Comparison of ENCODE assay signal across 10 cellular contexts in genomic region chr2:202317080-202317859, GRCh38. TPM values are rescaled to one million over a fixed set of nuclear protein-coding genes. Genes with fewer than 3 reads are reported as not detected.
DNase-seq lines count a peak whose midpoint lies in the region; ATAC-seq, FAIRE-seq and TF ChIP-seq lines count a peak whose summit lies in the region.
"Had no signal": no experiment of that assay in that cellular context is flagged by ENCODE, and none has a peak within 500 bp of the region (broad histone marks: within the 10 kb centered on the region; RNA-seq: fewer than 3 reads in every experiment).

No MANE protein-coding gene starts in this region.

- no peak for TF ChIP-seq POLR2A in erythroblast (IDR thresholded peaks at IDR 0.05; ENCODE audit: low read length)

- H3K4me1 ChIP-seq in astrocyte (ENCODE audit: insufficient read depth, low read length) = peaks cover 13% of the 10 kb centered on the region
- peaks cover 5 to 23% of the 10 kb centered on the region in 2 donors for H3K4me1 ChIP-seq in thoracic aorta (ENCODE audit: control insufficient read depth in 1 of 2, low read depth in 2 of 2)

- no peaks in the 10 kb centered on the region for H3K9me3 ChIP-seq in astrocyte (ENCODE audit: insufficient read depth, low read depth, low read length)
- H3K9me3 ChIP-seq in thoracic aorta = no peaks in the 10 kb centered on the region

- H3K27ac Mint-ChIP-seq in astrocyte (ENCODE audit: unreplicated experiment) = peak overlapping the region; percentile 4

- no peak overlapping the region for H3K4me3 ChIP-seq in astrocyte (ENCODE audit: insufficient read depth, low read depth, low read length)
- H3K4me3 ChIP-seq in thoracic aorta = no peak overlapping the region

- no peak overlapping the region for H3K4me3 Mint-ChIP-seq in astrocyte (ENCODE audit: unreplicated experiment)
- H3K4me3 Mint-ChIP-seq: neural crest cell had no signal

- H3K27ac ChIP-seq in astrocyte (ENCODE audit: low read depth, low read length) (no peak overlapping the region), thoracic aorta (peak overlapping the region in 1 of 2 donors; percentile 24)

- no peaks in the 10 kb centered on the region for H3K36me3 ChIP-seq in astrocyte (ENCODE audit: insufficient read depth, low read length)
- H3K36me3 ChIP-seq in thoracic aorta = peaks cover 5% of the 10 kb centered on the region

- peaks cover 7% of the 10 kb centered on the region for H4K20me1 ChIP-seq in astrocyte (ENCODE audit: insufficient read depth, low read length)

- peak; percentile 3 for DNase-seq in NCI-H1092 (lab: John Stamatoyannopoulos, UW)
- DNase-seq in NCI-H1092 treated with DMSO at 0.1 percent for 48 hours (lab: John Stamatoyannopoulos, UW) = no peak
- peak; percentile 93 for DNase-seq in astrocyte (ENCODE audit: low read depth)
- peak; percentile 47 for DNase-seq in inferior parietal cortex (ENCODE audit: extremely low spot score)
- DNase-seq in thoracic aorta (ENCODE audit: low spot score) = peak; percentile 11
- DNase-seq in activated T-cell treated with anti-CD3 and anti-CD28 coated beads for 4 hours = no peak
- no peak for DNase-seq in SK-N-DZ (ENCODE audit: low spot score)
- no peak for DNase-seq in erythroblast (lab: John Stamatoyannopoulos, UW)
- DNase-seq: 8988T had no signal

- H2AFZ ChIP-seq in astrocyte (ENCODE audit: low read depth, low read length) = no peak overlapping the region

- no peak for ATAC-seq in thoracic aorta (ENCODE audit: insufficient number of reproducible peaks, low FRiP score, low read depth)

- no peak overlapping the region for H3K9ac ChIP-seq in astrocyte (ENCODE audit: low read length)

- FAIRE-seq in astrocyte (lab: Jason Lieb, UNC) = no peak

- H3K9me3 Mint-ChIP-seq in astrocyte (ENCODE audit: unreplicated experiment) = no peaks in the 10 kb centered on the region
- H3K9me3 Mint-ChIP-seq: neural crest cell had no signal

- H3K79me2 ChIP-seq in astrocyte (ENCODE audit: insufficient read depth, low read length) = no peaks in the 10 kb centered on the region

- TF ChIP-seq CTCF in astrocyte (IDR thresholded peaks at IDR 0.05; ENCODE audit: insufficient read depth, low read depth, low read length) (no peak), thoracic aorta (IDR thresholded peaks at IDR 0.05) (no peak)

- H3K27me3 ChIP-seq in astrocyte (ENCODE audit: insufficient read depth, low read length) = no peaks in the 10 kb centered on the region
- no peaks in the 10 kb centered on the region for H3K27me3 ChIP-seq in thoracic aorta (replicated peaks; ENCODE audit: insufficient read depth)

- H3K27me3 Mint-ChIP-seq in astrocyte (ENCODE audit: low read depth, unreplicated experiment) = no peaks in the 10 kb centered on the region

- H3K4me1 Mint-ChIP-seq in astrocyte (ENCODE audit: low read depth, unreplicated experiment) = peaks cover 8% of the 10 kb centered on the region
- H3K4me1 Mint-ChIP-seq: neural crest cell had no signal

- no peaks in the 10 kb centered on the region for H3K36me3 Mint-ChIP-seq in astrocyte (ENCODE audit: low read depth, unreplicated experiment)

- peak overlapping the region; percentile 71 for H3K4me2 ChIP-seq in astrocyte (ENCODE audit: low read length)

RNA-seq across cellular contexts. Expression of gene NOP58, which starts 51.7 kb away (rescaled TPM):
- total RNA-seq in astrocyte = 61.7 and 64.1 TPM in 2 replicates
- total RNA-seq in thoracic aorta = 100 to 1,000 TPM in 1 of 2 donors, 10 to 100 TPM in 1; 77.3 to 161 TPM
- polyA plus RNA-seq in SK-N-DZ (2014; cell fraction: cytosol; rRNA removed) = 124 and 136 TPM in 2 replicates
- polyA plus RNA-seq in SK-N-DZ (2014; cell fraction: nucleus; rRNA removed) = 247 and 339 TPM in 2 replicates

RNA-seq across cellular contexts. Expression of gene BMPR2, which starts 58.9 kb away (rescaled TPM):
- total RNA-seq in astrocyte = 93.1 and 111 TPM in 2 replicates
- total RNA-seq in thoracic aorta = 100 to 1,000 TPM in 1 of 2 donors, 10 to 100 TPM in 1; 65.9 to 111 TPM
- 11.1 and 11.8 TPM in 2 replicates for polyA plus RNA-seq in SK-N-DZ (2014; cell fraction: cytosol; rRNA removed)
- polyA plus RNA-seq in SK-N-DZ (2014; cell fraction: nucleus; rRNA removed) = 4.6 and 5.6 TPM in 2 replicates

Comparison
In these comparisons a context has a peak if more than half of its experiments do, and no peak if none do; other contexts are left out.
1. DNase-seq: peak in NCI-H1092 (single experiment), astrocyte (single experiment), inferior parietal cortex (single experiment) and thoracic aorta (single experiment); none in NCI-H1092 treated with DMSO at 0.1 percent for 48 hours (single experiment), activated T-cell treated with anti-CD3 and anti-CD28 coated beads for 4 hours (single experiment), SK-N-DZ (single experiment) and erythroblast (0 of 2).